Comparison of ENCODE assay signal across 9 cellular contexts in genomic region chrX:1535241-1536041, GRCh38. TPM values are rescaled to one million over a fixed set of nuclear protein-coding genes. Genes with fewer than 3 reads are reported as not detected.
DNase-seq lines count a peak whose midpoint lies in the region; FAIRE-seq and TF ChIP-seq lines count a peak whose summit lies in the region.
"Had no signal": no experiment of that assay in that cellular context is flagged by ENCODE, and none has a peak within 500 bp of the region (broad histone marks: within the 10 kb centered on the region; RNA-seq: fewer than 3 reads in every experiment).

No MANE protein-coding gene starts in this region.

- TF ChIP-seq POLR2A in GM19193 (IDR thresholded peaks at IDR 0.05; ENCODE audit: extremely low read depth, insufficient read depth, insufficient read length), result peak; percentile 54

- CTCF ChIA-PET in PC-9 (lab: Charles Lee), result no interaction called here

- peak overlapping the region; percentile 99 for H3K27ac Mint-ChIP-seq in activated T-cell treated with anti-CD3 and anti-CD28 coated beads, Interleukin-2, amount 50 U/mL, for 24 hours

- H4K20me1 ChIP-seq in MM.1S (ENCODE audit: insufficient read depth, low read length) (peaks cover 9% of the 10 kb centered on the region; the same call in 1 of the 2 replicates), PC-9 (ENCODE audit: insufficient read depth) (no peaks in the 10 kb centered on the region)

- H3K27me3 Mint-ChIP-seq in activated T-cell treated with anti-CD3 and anti-CD28 coated beads, Interleukin-2, amount 50 U/mL, for 24 hours, result no peaks in the 10 kb centered on the region

- H3K27me3 ChIP-seq in MM.1S (replicated peaks; ENCODE audit: insufficient read depth, low read length) (no peaks in the 10 kb centered on the region), muscle layer of duodenum (ENCODE audit: low read depth, low read length) (no peaks in the 10 kb centered on the region), PC-9 (ENCODE audit: insufficient read depth, low read depth) (no peaks in the 10 kb centered on the region)

- H3K27ac ChIP-seq in MM.1S (ENCODE audit: low read length) (peak overlapping the region; percentile 99), muscle layer of duodenum (ENCODE audit: low read length) (peak overlapping the region; percentile 40), PC-9 (no peak overlapping the region)

- H3K4me3 ChIP-seq in MM.1S (ENCODE audit: low read length), result peak overlapping the region; percentile 80
- H3K4me3 ChIP-seq in muscle layer of duodenum (ENCODE audit: low read depth in 1 of 2, low read length in 2 of 2), result peak overlapping the region; percentile 7 to 41
- no peak overlapping the region for H3K4me3 ChIP-seq in PC-9

- peak overlapping the region; percentile 89 for H3K4me3 Mint-ChIP-seq in activated T-cell treated with anti-CD3 and anti-CD28 coated beads, Interleukin-2, amount 50 U/mL, for 24 hours

- no peak for FAIRE-seq in D721Med (lab: Jason Lieb, UNC)
- FAIRE-seq: endometrium had no signal

- DNase-seq in MM.1S, result peak; percentile 50
- DNase-seq in activated T-cell treated with anti-CD3 and anti-CD28 coated beads, Interleukin-2, amount 50 U/mL, for 24 hours, result peak; percentile 71
- no peak for DNase-seq in PC-9
- no peak for DNase-seq in OCI-M2 (lab: John Stamatoyannopoulos, UW; ENCODE audit: unreplicated experiment)
- no peak for DNase-seq in dermis blood vessel endothelial cell
- no peak for DNase-seq in D721Med (ENCODE audit: insufficient read length, low spot score)

- H3F3A ChIP-seq in MM.1S (ENCODE audit: insufficient read depth, low read length) (peaks cover 30% of the 10 kb centered on the region), PC-9 (ENCODE audit: insufficient read depth, low read depth) (no peaks in the 10 kb centered on the region; the same call in 1 of the 2 replicates)

- intact Hi-C loops in PC-9 (cut with micrococcal nuclease; ENCODE audit: unreplicated experiment), result no loop called here

- TF ChIP-seq CTCF in MM.1S (IDR thresholded peaks at IDR 0.05; ENCODE audit: low read length), result no peak
- TF ChIP-seq CTCF in PC-9 (conservative IDR thresholded peaks at IDR 0.05), result no peak
- no peak for TF ChIP-seq CTCF in D721Med (IDR thresholded peaks at IDR 0.05; ENCODE audit: insufficient read depth, missing control alignments)

- peaks cover 10% of the 10 kb centered on the region for H3K36me3 Mint-ChIP-seq in activated T-cell treated with anti-CD3 and anti-CD28 coated beads, Interleukin-2, amount 50 U/mL, for 24 hours (ENCODE audit: low read depth)

- no peaks in the 10 kb centered on the region for H3K36me3 ChIP-seq in MM.1S (replicated peaks; ENCODE audit: insufficient read depth, low read length)
- H3K36me3 ChIP-seq in muscle layer of duodenum (ENCODE audit: control insufficient read depth in 1 of 2, insufficient read depth in 2 of 2, low read length in 2 of 2), result no peaks in the 10 kb centered on the region
- H3K36me3 ChIP-seq in PC-9 (ENCODE audit: low read depth), result no peaks in the 10 kb centered on the region

- H3K4me1 ChIP-seq in MM.1S (ENCODE audit: low read length), result 0 out of 2 replicates have a peak, but pooled peaks cover 3% of the 10 kb centered on the region
- H3K4me1 ChIP-seq in muscle layer of duodenum (ENCODE audit: control insufficient read depth in 1 of 2, insufficient read depth in 2 of 2, low read length in 2 of 2), result no peaks in the 10 kb centered on the region
- no peaks in the 10 kb centered on the region for H3K4me1 ChIP-seq in PC-9 (replicated peaks; ENCODE audit: insufficient read depth)

- peak overlapping the region; percentile 100 for H3K9ac ChIP-seq in MM.1S (ENCODE audit: low read length)

- H3K79me2 ChIP-seq in MM.1S (ENCODE audit: low read length) (peaks cover 46% of the 10 kb centered on the region), PC-9 (ENCODE audit: low read depth) (no peaks in the 10 kb centered on the region)

- no TSS peak for BruUV-seq in PC-9 (replicated peaks; lab: Mats Ljungman, UMichigan)

- H3K9me2 ChIP-seq in MM.1S (replicated peaks; ENCODE audit: insufficient read depth, low read length) (no peaks in the 10 kb centered on the region), PC-9 (ENCODE audit: insufficient read depth) (no peaks in the 10 kb centered on the region)

- no peak overlapping the region for H2AFZ ChIP-seq in MM.1S (ENCODE audit: low read length)
- no peak overlapping the region for H2AFZ ChIP-seq in PC-9

- no peaks in the 10 kb centered on the region for H3K9me3 Mint-ChIP-seq in activated T-cell treated with anti-CD3 and anti-CD28 coated beads, Interleukin-2, amount 50 U/mL, for 24 hours

- POLR2A ChIA-PET in PC-9 (lab: Charles Lee; ENCODE audit: unreplicated experiment), result no interaction called here

- no peaks in the 10 kb centered on the region for H3K9me3 ChIP-seq in MM.1S (replicated peaks; ENCODE audit: insufficient read depth, low read length)
- no peaks in the 10 kb centered on the region for H3K9me3 ChIP-seq in muscle layer of duodenum (ENCODE audit: control insufficient read depth in 1 of 2, low read length in 2 of 2)
- no peaks in the 10 kb centered on the region for H3K9me3 ChIP-seq in PC-9 (ENCODE audit: insufficient read depth, low read depth)

- H3K4me2 ChIP-seq in MM.1S (ENCODE audit: low read depth, low read length) (peak overlapping the region; percentile 69; the same call in 1 of the 2 replicates), PC-9 (no peak overlapping the region)

- H3K4me1 Mint-ChIP-seq in activated T-cell treated with anti-CD3 and anti-CD28 coated beads, Interleukin-2, amount 50 U/mL, for 24 hours (ENCODE audit: low read depth), result peaks cover 38% of the 10 kb centered on the region

RNA-seq across cellular contexts. Expression of gene P2RY8, which starts 1.5 kb away (rescaled TPM):
- total RNA-seq in PC-9 (2021) (not detected in 2 replicates), dermis blood vessel endothelial cell (0.17 and 0.79 TPM in 2 replicates)

RNA-seq across cellular contexts. Expression of gene AKAP17A, which starts 56.0 kb away (rescaled TPM):
- total RNA-seq in PC-9 (2021) (28.3 and 29.2 TPM in 2 replicates), dermis blood vessel endothelial cell (33.0 and 36.1 TPM in 2 replicates)

Comparison
In these comparisons a context has a peak if more than half of its experiments do, and no peak if none do; other contexts are left out.
1. DNase-seq: peak in MM.1S (single experiment) and activated T-cell treated with anti-CD3 and anti-CD28 coated beads, Interleukin-2, amount 50 U/mL, for 24 hours (single experiment); none in PC-9 (0 of 2), OCI-M2 (single experiment), dermis blood vessel endothelial cell (single experiment) and D721Med (single experiment).